In genomic region chr6:158468666-158469065, GRCh38 we compare ENCODE assay signal across 9 cellular contexts.
DNase-seq lines count a peak whose midpoint lies in the region; ATAC-seq and TF ChIP-seq lines count a peak whose summit lies in the region.
"Had no signal": no experiment of that assay in that cellular context is flagged by ENCODE, and none has a peak within 500 bp of the region (broad histone marks: within the 10 kb centered on the region; RNA-seq: fewer than 3 reads in every experiment).

No MANE protein-coding gene starts in this region.

- H3K9me3 ChIP-seq in Loucy (ENCODE audit: insufficient read depth, low read depth, low read length) (no peaks in the 10 kb centered on the region), RWPE2 (ENCODE audit: severe bottlenecking) (no peaks in the 10 kb centered on the region), psoas muscle (no peaks in the 10 kb centered on the region)

- peak; percentile 12 to 68 for DNase-seq in NCI-H2081 (lab: John Stamatoyannopoulos, UW)
- DNase-seq in NCI-H2081 treated with DMSO at 0.1 percent for 48 hours (lab: John Stamatoyannopoulos, UW) = no peak
- DNase-seq in RWPE2 (ENCODE audit: low spot score) = no peak
- peak; percentile 20 for DNase-seq in iris pigment epithelial cell (ENCODE audit: low read depth)
- DNase-seq in ACHN = no peak
- no peak for DNase-seq in psoas muscle
- DNase-seq in KBM-7 = no peak

- no peak overlapping the region for H3K9ac ChIP-seq in Loucy (ENCODE audit: low read depth, low read length, poor library complexity, severe bottlenecking)

- no peaks in the 10 kb centered on the region for H3K79me2 ChIP-seq in Loucy (ENCODE audit: insufficient read depth, low read length)

- no peaks in the 10 kb centered on the region for H3F3A ChIP-seq in Loucy (ENCODE audit: low read depth)

- H3K4me1 ChIP-seq in Loucy (ENCODE audit: insufficient read depth, low read length, poor library complexity, severe bottlenecking) (peaks cover 12% of the 10 kb centered on the region), RWPE2 (ENCODE audit: insufficient read depth, poor library complexity, severe bottlenecking) (no peaks in the 10 kb centered on the region), psoas muscle (no peaks in the 10 kb centered on the region)
- H3K4me1 ChIP-seq: SJSA1 had no signal

- intact Hi-C loops in psoas muscle (cut with DNase I) = no loop called here

- 91 to 93% (median 93%) methylated on average over 6 of the region's 6 CpGs for WGBS in psoas muscle, 3 donors

- H3K4me2 ChIP-seq in Loucy (ENCODE audit: low read depth, low read length, poor library complexity, severe bottlenecking) = no peak overlapping the region

- no peak overlapping the region for H3K4me3 ChIP-seq in Loucy (ENCODE audit: low read length, poor library complexity, severe bottlenecking)
- H3K4me3 ChIP-seq in RWPE2 (ENCODE audit: severe bottlenecking) = no peak overlapping the region
- no peak overlapping the region for H3K4me3 ChIP-seq in psoas muscle
- H3K4me3 ChIP-seq: SJSA1 had no signal

- TF ChIP-seq CTCF in Loucy (conservative IDR thresholded peaks at IDR 0.05; ENCODE audit: low read length) (peak; percentile 26; the same call in 1 of the 2 replicates), RWPE2 (IDR thresholded peaks at IDR 0.05; ENCODE audit: poor library complexity, severe bottlenecking) (peak; percentile 36), psoas muscle (IDR thresholded peaks at IDR 0.05) (no peak)

- in situ Hi-C loops in ACHN (cut with HindIII; ENCODE audit: low pct_ligation_motif_present, low pct_unique_long_range_greater_than_20kb, low sequenced_read_pairs) (no loop called here), KBM-7 (cut with MboI; ENCODE audit: low pct_unique_long_range_greater_than_20kb, low sequenced_read_pairs) (no loop called here)

- H3K9me2 ChIP-seq in Loucy (replicated peaks; ENCODE audit: low read depth, low read length) = no peaks in the 10 kb centered on the region

- H3K36me3 ChIP-seq in Loucy (ENCODE audit: insufficient read depth, low read length) = no peaks in the 10 kb centered on the region
- H3K36me3 ChIP-seq in RWPE2 (ENCODE audit: low read depth) = peaks cover 13% of the 10 kb centered on the region
- peaks cover 0 to 4% of the 10 kb centered on the region in 2 donors for H3K36me3 ChIP-seq in psoas muscle (ENCODE audit: insufficient read depth in 1 of 2, low read depth in 1 of 2)

- ATAC-seq in RWPE2 (ENCODE audit: low read depth) = no peak
- ATAC-seq in psoas muscle = no peak

- H3K27me3 ChIP-seq in Loucy (ENCODE audit: insufficient read depth, low read length, poor library complexity, severe bottlenecking) = no peaks in the 10 kb centered on the region
- H3K27me3 ChIP-seq in RWPE2 (ENCODE audit: insufficient read depth, poor library complexity, severe bottlenecking) = no peaks in the 10 kb centered on the region
- H3K27me3 ChIP-seq in psoas muscle (ENCODE audit: insufficient read depth in 3 of 3, low read length in 2 of 3) = no peaks in the 10 kb centered on the region
- H3K27me3 ChIP-seq: SJSA1 had no signal

- no peaks in the 10 kb centered on the region for H4K20me1 ChIP-seq in Loucy (ENCODE audit: insufficient read depth, low read length, poor library complexity, severe bottlenecking)

- H2AFZ ChIP-seq in Loucy (ENCODE audit: low read length) = no peak overlapping the region

- no peak overlapping the region for H3K27ac ChIP-seq in RWPE2 (ENCODE audit: poor library complexity, severe bottlenecking)
- H3K27ac ChIP-seq in psoas muscle = no peak overlapping the region
- H3K27ac ChIP-seq: SJSA1 had no signal

Comparison
In these comparisons a context has a peak if more than half of its experiments do, and no peak if none do; other contexts are left out.
1. DNase-seq: peak in NCI-H2081 (2 of 2) and iris pigment epithelial cell (single experiment); none in NCI-H2081 treated with DMSO at 0.1 percent for 48 hours (single experiment), RWPE2 (single experiment), ACHN (single experiment), psoas muscle (0 of 2) and KBM-7 (single experiment).